Comparison of ENCODE assay signal across 13 cellular contexts in genomic region chr3:124315215-124316033, GRCh38.
A peak's percentile ranks its signal among the peaks of the same experiment; 100 is the strongest.
DNase-seq lines count a peak whose midpoint lies in the region; ATAC-seq and TF ChIP-seq lines count a peak whose summit lies in the region.
"Had no signal": no experiment of that assay in that cellular context is flagged by ENCODE, and none has a peak within 500 bp of the region (broad histone marks: within the 10 kb centered on the region; RNA-seq: fewer than 3 reads in every experiment).

No MANE protein-coding gene starts in this region.

- no peaks in the 10 kb centered on the region for H3K9me3 ChIP-seq in breast epithelium
- H3K9me3 ChIP-seq: ovary had no signal

- H3K27ac ChIP-seq in breast epithelium = no peak overlapping the region
- H3K27ac ChIP-seq: ovary had no signal

- no peak overlapping the region for H3K4me3 Mint-ChIP-seq in MCF 10A (ENCODE audit: unreplicated experiment)
- no peak overlapping the region for H3K4me3 Mint-ChIP-seq in stimulated activated memory B cell treated with anti-CD40 and anti-IgM and Interleukin-4, amounts not matched to agents 10 μg/mL and 1 μg/mL and 100 μg/mL, for 72 hours

- no peak overlapping the region for H3K4me3 ChIP-seq in breast epithelium
- H3K4me3 ChIP-seq: lung, ovary had no signal

- no peak for TF ChIP-seq POLR2A in breast epithelium (IDR thresholded peaks at IDR 0.05)

- H3K27me3 Mint-ChIP-seq in MCF 10A (ENCODE audit: insufficient read depth, unreplicated experiment) = peaks cover 27% of the 10 kb centered on the region
- no peaks in the 10 kb centered on the region for H3K27me3 Mint-ChIP-seq in stimulated activated memory B cell treated with anti-CD40 and anti-IgM and Interleukin-4, amounts not matched to agents 10 μg/mL and 1 μg/mL and 100 μg/mL, for 72 hours

- CTCF ChIA-PET in MCF 10A (lab: Yijun Ruan, JAX) = interaction anchor here (0.7 kb wide), 1 partner anchor 233 kb away, joined by 5 read pairs; no protein-coding TSS in a partner anchor

- no peak overlapping the region for H3K27ac Mint-ChIP-seq in MCF 10A (ENCODE audit: low read depth, unreplicated experiment)
- no peak overlapping the region for H3K27ac Mint-ChIP-seq in stimulated activated memory B cell treated with anti-CD40 and anti-IgM and Interleukin-4, amounts not matched to agents 10 μg/mL and 1 μg/mL and 100 μg/mL, for 72 hours

- no TSS peak for BruUV-seq in MCF 10A (replicated peaks; lab: Mats Ljungman, UMichigan)

- H3K9me3 Mint-ChIP-seq in MCF 10A (ENCODE audit: unreplicated experiment) = no peaks in the 10 kb centered on the region
- H3K9me3 Mint-ChIP-seq in stimulated activated memory B cell treated with anti-CD40 and anti-IgM and Interleukin-4, amounts not matched to agents 10 μg/mL and 1 μg/mL and 100 μg/mL, for 72 hours = peaks cover 2% of the 10 kb centered on the region

- DNase-seq in MCF 10A (ENCODE audit: unreplicated experiment) (peak; percentile 58), breast epithelium (ENCODE audit: low spot score in 2 of 2) (no peak), fibroblast of peridontal ligament (ENCODE audit: extremely low read depth) (peak; percentile 23), GOT3 (lab: John Stamatoyannopoulos, UW) (no peak), putamen (ENCODE audit: low spot score) (no peak)
- DNase-seq: activated T-cell treated with anti-CD3 and anti-CD28 coated beads, Interleukin-2, amount 50 U/mL, for 48 hours; NCI-H2107; ovary; stimulated activated CD4-positive, alpha-beta T cell treated with anti-CD3 and anti-CD28 coated beads, Interleukin-4, amount 100 ng/mL, for 1 hour had no signal

- TF ChIP-seq CTCF in MCF 10A (IDR thresholded peaks at IDR 0.05; ENCODE audit: unreplicated experiment) (no peak), breast epithelium (IDR thresholded peaks at IDR 0.05) (no peak)

- H3K4me1 ChIP-seq in breast epithelium = no peaks in the 10 kb centered on the region

- POLR2A ChIA-PET in MCF 10A (lab: Yijun Ruan, JAX) = no interaction called here

- peak; percentile 96 for ATAC-seq in SK-N-SH treated with all-trans-retinoic acid at 6 μM for 48 hours
- no peak for ATAC-seq in activated CD4-positive, CD25-positive, alpha-beta regulatory T cell treated with anti-CD3 and anti-CD28 coated beads, Interleukin-2, amount 50 U/mL, for 24 hours
- no peak for ATAC-seq in stimulated activated memory B cell treated with anti-CD40 and anti-IgM and Interleukin-4, amounts not matched to agents 10 μg/mL and 1 μg/mL and 100 μg/mL, for 72 hours

- intact Hi-C loops in MCF 10A (cut with micrococcal nuclease) (loop anchor here (1.0 kb wide), 1 partner anchor 32 kb away; no protein-coding TSS in a partner anchor), breast epithelium (cut with DNase I; ENCODE audit: low total_unique reads) (no loop called here)

- H3K27me3 ChIP-seq in breast epithelium = no peaks in the 10 kb centered on the region
- H3K27me3 ChIP-seq: ovary had no signal

- no peaks in the 10 kb centered on the region for H3K36me3 ChIP-seq in breast epithelium
- H3K36me3 ChIP-seq: ovary had no signal

- H3K36me3 Mint-ChIP-seq in MCF 10A (ENCODE audit: insufficient read depth, unreplicated experiment) = no peaks in the 10 kb centered on the region
- no peaks in the 10 kb centered on the region for H3K36me3 Mint-ChIP-seq in stimulated activated memory B cell treated with anti-CD40 and anti-IgM and Interleukin-4, amounts not matched to agents 10 μg/mL and 1 μg/mL and 100 μg/mL, for 72 hours

- H3K4me1 Mint-ChIP-seq in MCF 10A (ENCODE audit: insufficient read depth, unreplicated experiment) = no peaks in the 10 kb centered on the region
- H3K4me1 Mint-ChIP-seq in stimulated activated memory B cell treated with anti-CD40 and anti-IgM and Interleukin-4, amounts not matched to agents 10 μg/mL and 1 μg/mL and 100 μg/mL, for 72 hours = no peaks in the 10 kb centered on the region

TF ChIP-seq in SK-N-SH treated with all-trans-retinoic acid at 6 μM for 48 hours, 23 proteins besides CTCF, POLR2A, EP300 and RAD21:
- TF ChIP-seq ZFP3 (CRISPR knock-in tag; IDR thresholded peaks at IDR 0.05) (peak; percentile 29; the same call in 1 of the 2 replicates), ZFP30 (CRISPR knock-in tag; IDR thresholded peaks at IDR 0.05) (no peak), POU6F1 (CRISPR knock-in tag; IDR thresholded peaks at IDR 0.05; ENCODE audit: borderline replicate concordance, low read depth) (no peak), TOX (CRISPR knock-in tag; IDR thresholded peaks at IDR 0.05; ENCODE audit: borderline replicate concordance) (no peak), ARNTL (CRISPR knock-in tag; IDR thresholded peaks at IDR 0.05; ENCODE audit: borderline replicate concordance, low read depth) (no peak), SNAI2 (CRISPR knock-in tag; IDR thresholded peaks at IDR 0.05) (no peak)
TF ChIP-seq in SK-N-SH treated with all-trans-retinoic acid at 6 μM for 48 hours: peak in this region for 1.

Comparison
In these comparisons a context has a peak if more than half of its experiments do, and no peak if none do; other contexts are left out.
1. DNase-seq: peak in MCF 10A (single experiment) and fibroblast of peridontal ligament (single experiment); none in breast epithelium (0 of 2), GOT3 (single experiment) and putamen (single experiment).